ENCODE assay signal across 31 cellular contexts in the genomic region with DNA sequence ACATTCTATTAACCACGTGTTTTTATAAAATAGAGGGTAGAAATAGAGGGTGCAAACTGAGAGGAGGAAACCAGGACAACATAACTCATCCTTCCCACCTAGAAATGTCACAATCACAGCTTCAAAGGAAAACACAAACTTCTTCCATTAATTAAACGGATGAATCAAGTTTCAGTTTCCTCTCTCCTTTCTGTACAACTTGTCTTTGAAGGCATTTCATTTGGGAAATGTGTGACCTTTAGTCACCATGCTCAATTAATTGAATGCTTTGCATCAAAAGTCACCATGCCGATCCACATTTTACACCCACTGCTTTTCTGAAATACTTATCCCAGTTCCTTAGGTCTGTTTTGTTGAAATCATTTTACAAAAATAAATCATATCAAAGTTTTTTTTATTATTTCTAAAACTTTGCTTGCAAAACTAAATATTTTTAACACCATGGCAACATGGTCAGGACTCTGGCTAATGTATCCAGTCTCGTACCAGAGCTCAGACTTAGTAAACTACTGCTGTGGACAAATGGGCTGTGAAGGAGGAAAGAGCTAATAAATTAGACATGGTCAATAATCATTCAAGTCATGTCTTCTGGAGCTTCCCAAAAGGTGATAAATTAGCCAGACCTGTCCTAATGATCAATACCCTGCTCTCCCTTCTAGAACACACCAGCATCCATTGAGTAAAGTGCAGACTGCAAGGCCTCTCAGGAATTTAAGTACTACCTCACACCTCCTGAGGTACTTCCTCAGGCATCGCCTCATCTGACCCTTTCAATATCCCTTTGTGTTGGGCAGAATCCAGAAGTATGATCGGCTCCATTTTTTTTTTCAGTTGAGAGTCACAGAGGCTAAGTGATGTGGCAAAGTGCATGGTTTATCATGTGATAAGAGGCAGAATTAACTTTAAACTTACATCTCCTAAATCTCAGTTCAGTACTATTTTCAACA.
DNase-seq lines count a peak whose midpoint lies in the region; ATAC-seq and TF ChIP-seq lines count a peak whose summit lies in the region.
"Had no signal": no experiment of that assay in that cellular context is flagged by ENCODE, and none has a peak within 500 bp of the region (broad histone marks: within the 10 kb centered on the region; RNA-seq: fewer than 3 reads in every experiment).

No MANE protein-coding gene starts in this region.

- H3K79me2 ChIP-seq in SK-N-SH (ENCODE audit: insufficient read depth) (peaks cover 16% of the 10 kb centered on the region; the same call in 1 of the 2 replicates), fibroblast of lung (ENCODE audit: control insufficient read depth, insufficient read depth, low read length) (no peaks in the 10 kb centered on the region), osteoblast (ENCODE audit: insufficient read depth, low read length) (no peaks in the 10 kb centered on the region)
- H3K79me2 ChIP-seq: parathyroid adenoma had no signal

- intact Hi-C loops in activated CD4-positive, alpha-beta memory T cell treated with anti-CD3 and anti-CD28 coated beads for 36 hours (cut with micrococcal nuclease): no loop called here

- no peak for TF ChIP-seq RAD21 in SK-N-SH (IDR thresholded peaks at IDR 0.05; ENCODE audit: low read length)

- H3K27me3 ChIP-seq in SK-N-SH (ENCODE audit: insufficient read depth) (no peaks in the 10 kb centered on the region), fibroblast of lung (ENCODE audit: control insufficient read depth, insufficient read depth, low read length) (no peaks in the 10 kb centered on the region), osteoblast (ENCODE audit: insufficient read depth, low read length) (no peaks in the 10 kb centered on the region)
- H3K27me3 ChIP-seq: BE2C, dorsolateral prefrontal cortex, gastrocnemius medialis, right lobe of liver had no signal

- H3K27ac ChIP-seq in SK-N-SH (ENCODE audit: low read depth in 2 of 2, low read length in 1 of 2) (peak overlapping the region in 1 of 2 experiments; percentile 91; a peak in 2 of 4 replicates), fibroblast of lung (ENCODE audit: insufficient read depth, low read length) (peak overlapping the region; percentile 36), osteoblast (ENCODE audit: low read depth, low read length) (peak overlapping the region; percentile 1)
- H3K27ac ChIP-seq: 22Rv1, dorsolateral prefrontal cortex, gastrocnemius medialis, parathyroid adenoma, right lobe of liver had no signal

- H2AFZ ChIP-seq in SK-N-SH (ENCODE audit: low read depth) (no peak overlapping the region), fibroblast of lung (ENCODE audit: low read length) (no peak overlapping the region), osteoblast (ENCODE audit: low read length) (no peak overlapping the region)
- H2AFZ ChIP-seq: parathyroid adenoma had no signal

- no peak overlapping the region for H3K27ac Mint-ChIP-seq in activated CD4-positive, alpha-beta memory T cell treated with anti-CD3 and anti-CD28 coated beads for 36 hours
- H3K27ac Mint-ChIP-seq in activated naive CD8-positive, alpha-beta T cell treated with anti-CD3 and anti-CD28 coated beads for 36 hours: no peak overlapping the region
- H3K27ac Mint-ChIP-seq: immature natural killer cell; natural killer cell treated with Interleukin-12 subunit alpha and Interleukin-12 subunit beta and Interleukin-15 and Interleukin-18, amount 100 ng/mL, for 72 hours had no signal

- TF ChIP-seq EP300 in SK-N-SH (IDR thresholded peaks at IDR 0.05; ENCODE audit: borderline replicate concordance in 1 of 2, low read depth in 1 of 2, low read length in 1 of 2): no peak

- H3K4me2 ChIP-seq in SK-N-SH (no peak overlapping the region), fibroblast of lung (ENCODE audit: extremely low read depth, insufficient read depth, low read length) (peak overlapping the region; percentile 2), osteoblast (ENCODE audit: insufficient read depth, low read length) (no peak overlapping the region)

- peaks cover 45% of the 10 kb centered on the region for H3F3A ChIP-seq in SK-N-SH (replicated peaks; ENCODE audit: insufficient read depth)

- peak; percentile 28; the same call in 1 of the 3 replicates for ATAC-seq in SK-N-SH treated with all-trans-retinoic acid at 6 μM for 48 hours
- no peak for ATAC-seq in GM18498 (IDR thresholded peaks at IDR 0.05; ENCODE audit: unreplicated experiment)
- ATAC-seq: gastrocnemius medialis; left lobe of liver; natural killer cell treated with Interleukin-12 subunit alpha and Interleukin-12 subunit beta and Interleukin-15 and Interleukin-18, amount 100 ng/mL, for 72 hours; right lobe of liver had no signal

- no peak overlapping the region for H3K9ac ChIP-seq in SK-N-SH
- H3K9ac ChIP-seq in fibroblast of lung (ENCODE audit: insufficient read depth, low read length): no peak overlapping the region
- H3K9ac ChIP-seq: parathyroid adenoma had no signal

- no peak for TF ChIP-seq CTCF in SK-N-SH (IDR thresholded peaks at IDR 0.05)
- no peak for TF ChIP-seq CTCF in fibroblast of lung (conservative IDR thresholded peaks at IDR 0.05 in 1 of 2, IDR thresholded peaks at IDR 0.05 in 1 of 2; ENCODE audit: low read depth in 1 of 2, low read length in 2 of 2)
- TF ChIP-seq CTCF in osteoblast (IDR thresholded peaks at IDR 0.05; ENCODE audit: extremely low read depth, low read depth, low read length): no peak

- H3K4me1 Mint-ChIP-seq in activated CD4-positive, alpha-beta memory T cell treated with anti-CD3 and anti-CD28 coated beads for 36 hours (ENCODE audit: low read depth): no peaks in the 10 kb centered on the region
- no peaks in the 10 kb centered on the region for H3K4me1 Mint-ChIP-seq in activated naive CD8-positive, alpha-beta T cell treated with anti-CD3 and anti-CD28 coated beads for 36 hours
- H3K4me1 Mint-ChIP-seq: central memory CD8-positive, alpha-beta T cell; immature natural killer cell had no signal

- CTCF ChIA-PET in SK-N-SH (lab: Yijun Ruan, JAX): interaction anchor here (1.0 to 1.2 kb wide), 2 partner anchors 25 to 34 kb away, joined by 3 read pairs; no protein-coding TSS in a partner anchor
- CTCF ChIA-PET in activated CD4-positive, alpha-beta memory T cell treated with anti-CD3 and anti-CD28 coated beads for 36 hours (lab: Charles Lee): no interaction called here

- H3K36me3 Mint-ChIP-seq in activated CD4-positive, alpha-beta memory T cell treated with anti-CD3 and anti-CD28 coated beads for 36 hours: no peaks in the 10 kb centered on the region
- H3K36me3 Mint-ChIP-seq in activated naive CD8-positive, alpha-beta T cell treated with anti-CD3 and anti-CD28 coated beads for 36 hours: no peaks in the 10 kb centered on the region
- H3K36me3 Mint-ChIP-seq: immature natural killer cell; natural killer cell treated with Interleukin-12 subunit alpha and Interleukin-12 subunit beta and Interleukin-15 and Interleukin-18, amount 100 ng/mL, for 72 hours had no signal

- H3K36me3 ChIP-seq in SK-N-SH (replicated peaks in 1 of 2; ENCODE audit: control insufficient read depth in 1 of 2, insufficient read depth in 2 of 2, low read length in 1 of 2): peaks cover 14 to 79% of the 10 kb centered on the region in 2 experiments
- peaks cover 3% of the 10 kb centered on the region for H3K36me3 ChIP-seq in fibroblast of lung (ENCODE audit: control insufficient read depth, insufficient read depth, low read length)
- H3K36me3 ChIP-seq in osteoblast (ENCODE audit: insufficient read depth, low read length): no peaks in the 10 kb centered on the region
- H3K36me3 ChIP-seq: BE2C, gastrocnemius medialis, right lobe of liver had no signal

- POLR2A ChIA-PET in SK-N-SH (lab: Yijun Ruan, JAX): no interaction called here
- POLR2A ChIA-PET in activated CD4-positive, alpha-beta memory T cell treated with anti-CD3 and anti-CD28 coated beads for 36 hours (lab: Charles Lee): no interaction called here

- peaks cover 0 to 8% of the 10 kb centered on the region in 2 experiments; a peak in 1 of 4 replicates for H3K4me1 ChIP-seq in SK-N-SH (ENCODE audit: control insufficient read depth in 1 of 2, insufficient read depth in 2 of 2, low read depth in 1 of 2, low read length in 1 of 2)
- peaks cover 7% of the 10 kb centered on the region for H3K4me1 ChIP-seq in fibroblast of lung (ENCODE audit: control insufficient read depth, extremely low read depth, insufficient read depth, low read length)
- no peaks in the 10 kb centered on the region for H3K4me1 ChIP-seq in osteoblast (ENCODE audit: insufficient read depth, low read length)
- H3K4me1 ChIP-seq: BE2C, Caco-2, gastrocnemius medialis, parathyroid adenoma had no signal

- H3K4me3 Mint-ChIP-seq in activated CD4-positive, alpha-beta memory T cell treated with anti-CD3 and anti-CD28 coated beads for 36 hours: no peak overlapping the region
- no peak overlapping the region for H3K4me3 Mint-ChIP-seq in activated naive CD8-positive, alpha-beta T cell treated with anti-CD3 and anti-CD28 coated beads for 36 hours
- H3K4me3 Mint-ChIP-seq: central memory CD8-positive, alpha-beta T cell; immature natural killer cell; natural killer cell treated with Interleukin-12 subunit alpha and Interleukin-12 subunit beta and Interleukin-15 and Interleukin-18, amount 100 ng/mL, for 72 hours had no signal

- no peaks in the 10 kb centered on the region for H3K9me2 ChIP-seq in SK-N-SH

- H3K9me3 ChIP-seq in SK-N-SH (no peaks in the 10 kb centered on the region), fibroblast of lung (ENCODE audit: control insufficient read depth, insufficient read depth, low read depth, low read length) (no peaks in the 10 kb centered on the region), osteoblast (ENCODE audit: low read depth, low read length) (no peaks in the 10 kb centered on the region)
- H3K9me3 ChIP-seq: BE2C, Caco-2, gastrocnemius medialis, right lobe of liver had no signal

- H3K4me3 ChIP-seq in SK-N-SH (ENCODE audit: low read depth in 2 of 2, low read length in 1 of 2): no peak overlapping the region
- H3K4me3 ChIP-seq in fibroblast of lung (replicated peaks in 1 of 4; ENCODE audit: control extremely low read depth in 1 of 4, insufficient read depth in 1 of 4, low read depth in 3 of 4, low read length in 4 of 4): no peak overlapping the region
- H3K4me3 ChIP-seq in osteoblast (ENCODE audit: insufficient read depth, low read length): no peak overlapping the region
- H3K4me3 ChIP-seq: dorsolateral prefrontal cortex, gastrocnemius medialis, right lobe of liver had no signal

- H4K20me1 ChIP-seq in SK-N-SH (ENCODE audit: insufficient read depth): no peaks in the 10 kb centered on the region
- H4K20me1 ChIP-seq in fibroblast of lung (ENCODE audit: control insufficient read depth, extremely low read depth, insufficient read depth, low read length): no peaks in the 10 kb centered on the region
- H4K20me1 ChIP-seq in osteoblast (ENCODE audit: insufficient read depth, low read length): no peaks in the 10 kb centered on the region

- no peaks in the 10 kb centered on the region for H3K9me3 Mint-ChIP-seq in activated CD4-positive, alpha-beta memory T cell treated with anti-CD3 and anti-CD28 coated beads for 36 hours
- no peaks in the 10 kb centered on the region for H3K9me3 Mint-ChIP-seq in activated naive CD8-positive, alpha-beta T cell treated with anti-CD3 and anti-CD28 coated beads for 36 hours
- H3K9me3 Mint-ChIP-seq: central memory CD8-positive, alpha-beta T cell; natural killer cell treated with Interleukin-12 subunit alpha and Interleukin-12 subunit beta and Interleukin-15 and Interleukin-18, amount 100 ng/mL, for 72 hours had no signal

- H3K27me3 Mint-ChIP-seq in activated CD4-positive, alpha-beta memory T cell treated with anti-CD3 and anti-CD28 coated beads for 36 hours: no peaks in the 10 kb centered on the region
- no peaks in the 10 kb centered on the region for H3K27me3 Mint-ChIP-seq in activated naive CD8-positive, alpha-beta T cell treated with anti-CD3 and anti-CD28 coated beads for 36 hours
- H3K27me3 Mint-ChIP-seq: central memory CD8-positive, alpha-beta T cell had no signal

- DNase-seq in SK-N-SH: no peak
- peak in 1 of 2 donors; percentile 52 for DNase-seq in fibroblast of lung (ENCODE audit: low read depth in 2 of 2)
- DNase-seq in osteoblast (ENCODE audit: insufficient read length, low spot score, missing footprints): no peak
- no peak for DNase-seq in activated CD4-positive, alpha-beta memory T cell treated with anti-CD3 and anti-CD28 coated beads for 36 hours
- no peak for DNase-seq in COLO668 (lab: John Stamatoyannopoulos, UW; ENCODE audit: unreplicated experiment)
- DNase-seq in activated naive CD8-positive, alpha-beta T cell treated with anti-CD3 and anti-CD28 coated beads for 36 hours: no peak
- DNase-seq: activated CD4-positive, alpha-beta T cell treated with anti-CD3 and anti-CD28 coated beads, Interleukin-2, amount 50 U/mL, for 1 hour; activated naive CD4-positive, alpha-beta T cell treated with anti-CD3 and anti-CD28 coated beads, Interleukin-2, amount 50 U/mL, for 16 hours; BE2C; Caco-2; DND-41; dorsolateral prefrontal cortex; gastrocnemius medialis; H7; hippocampal formation; immature natural killer cell; midbrain; NCI-H2081; NCI-H226; NCI-H774; right lobe of liver; stimulated activated naive CD4-positive, alpha-beta T cell treated with Interleukin-2 at 50 U/mL for 16 hours; T-helper 9 cell; trophoblast cell had no signal

- 82% methylated on average over 6 of the region's 6 CpGs for WGBS in SK-N-SH (ENCODE audit: low lambda C conversion rate)
